ENCODE assay signal across 1 cellular context in genomic region chr10:28532509-28533314, GRCh38.
TF ChIP-seq lines count a peak whose summit lies in the region.

A gene with protein sequence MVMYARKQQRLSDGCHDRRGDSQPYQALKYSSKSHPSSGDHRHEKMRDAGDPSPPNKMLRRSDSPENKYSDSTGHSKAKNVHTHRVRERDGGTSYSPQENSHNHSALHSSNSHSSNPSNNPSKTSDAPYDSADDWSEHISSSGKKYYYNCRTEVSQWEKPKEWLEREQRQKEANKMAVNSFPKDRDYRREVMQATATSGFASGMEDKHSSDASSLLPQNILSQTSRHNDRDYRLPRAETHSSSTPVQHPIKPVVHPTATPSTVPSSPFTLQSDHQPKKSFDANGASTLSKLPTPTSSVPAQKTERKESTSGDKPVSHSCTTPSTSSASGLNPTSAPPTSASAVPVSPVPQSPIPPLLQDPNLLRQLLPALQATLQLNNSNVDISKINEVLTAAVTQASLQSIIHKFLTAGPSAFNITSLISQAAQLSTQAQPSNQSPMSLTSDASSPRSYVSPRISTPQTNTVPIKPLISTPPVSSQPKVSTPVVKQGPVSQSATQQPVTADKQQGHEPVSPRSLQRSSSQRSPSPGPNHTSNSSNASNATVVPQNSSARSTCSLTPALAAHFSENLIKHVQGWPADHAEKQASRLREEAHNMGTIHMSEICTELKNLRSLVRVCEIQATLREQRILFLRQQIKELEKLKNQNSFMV (plus strand): TSS chr10:28533118. CDS start chr10:28533580, 462 bp downstream.

TF ChIP-seq in K562, 482 proteins besides CTCF, POLR2A, EP300 and RAD21 (continued from another document and continues in another):
- TF ChIP-seq, protein P1, sequence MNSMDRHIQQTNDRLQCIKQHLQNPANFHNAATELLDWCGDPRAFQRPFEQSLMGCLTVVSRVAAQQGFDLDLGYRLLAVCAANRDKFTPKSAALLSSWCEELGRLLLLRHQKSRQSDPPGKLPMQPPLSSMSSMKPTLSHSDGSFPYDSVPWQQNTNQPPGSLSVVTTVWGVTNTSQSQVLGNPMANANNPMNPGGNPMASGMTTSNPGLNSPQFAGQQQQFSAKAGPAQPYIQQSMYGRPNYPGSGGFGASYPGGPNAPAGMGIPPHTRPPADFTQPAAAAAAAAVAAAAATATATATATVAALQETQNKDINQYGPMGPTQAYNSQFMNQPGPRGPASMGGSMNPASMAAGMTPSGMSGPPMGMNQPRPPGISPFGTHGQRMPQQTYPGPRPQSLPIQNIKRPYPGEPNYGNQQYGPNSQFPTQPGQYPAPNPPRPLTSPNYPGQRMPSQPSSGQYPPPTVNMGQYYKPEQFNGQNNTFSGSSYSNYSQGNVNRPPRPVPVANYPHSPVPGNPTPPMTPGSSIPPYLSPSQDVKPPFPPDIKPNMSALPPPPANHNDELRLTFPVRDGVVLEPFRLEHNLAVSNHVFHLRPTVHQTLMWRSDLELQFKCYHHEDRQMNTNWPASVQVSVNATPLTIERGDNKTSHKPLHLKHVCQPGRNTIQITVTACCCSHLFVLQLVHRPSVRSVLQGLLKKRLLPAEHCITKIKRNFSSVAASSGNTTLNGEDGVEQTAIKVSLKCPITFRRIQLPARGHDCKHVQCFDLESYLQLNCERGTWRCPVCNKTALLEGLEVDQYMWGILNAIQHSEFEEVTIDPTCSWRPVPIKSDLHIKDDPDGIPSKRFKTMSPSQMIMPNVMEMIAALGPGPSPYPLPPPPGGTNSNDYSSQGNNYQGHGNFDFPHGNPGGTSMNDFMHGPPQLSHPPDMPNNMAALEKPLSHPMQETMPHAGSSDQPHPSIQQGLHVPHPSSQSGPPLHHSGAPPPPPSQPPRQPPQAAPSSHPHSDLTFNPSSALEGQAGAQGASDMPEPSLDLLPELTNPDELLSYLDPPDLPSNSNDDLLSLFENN (IDR thresholded peaks at IDR 0.05; ENCODE audit: low read depth in 2 of 2, low read length in 2 of 2): peak in 1 of 2 experiments; percentile 15; a peak in 1 of 4 replicates
- TF ChIP-seq NFE2 (IDR thresholded peaks at IDR 0.05; ENCODE audit: low read depth): no peak
- no peak for TF ChIP-seq SRSF1 (IDR thresholded peaks at IDR 0.05; ENCODE audit: low read depth, low read length)
- peak; percentile 17 for TF ChIP-seq U2AF1 (optimal IDR thresholded peaks at IDR 0.05; ENCODE audit: low read depth, low read length)
- peak; percentile 41 for TF ChIP-seq FOXP1 (CRISPR knock-in tag; IDR thresholded peaks at IDR 0.05)
- no peak for TF ChIP-seq ZNF79 (CRISPR knock-in tag; IDR thresholded peaks at IDR 0.05; ENCODE audit: low read depth)
- TF ChIP-seq, protein P2, sequence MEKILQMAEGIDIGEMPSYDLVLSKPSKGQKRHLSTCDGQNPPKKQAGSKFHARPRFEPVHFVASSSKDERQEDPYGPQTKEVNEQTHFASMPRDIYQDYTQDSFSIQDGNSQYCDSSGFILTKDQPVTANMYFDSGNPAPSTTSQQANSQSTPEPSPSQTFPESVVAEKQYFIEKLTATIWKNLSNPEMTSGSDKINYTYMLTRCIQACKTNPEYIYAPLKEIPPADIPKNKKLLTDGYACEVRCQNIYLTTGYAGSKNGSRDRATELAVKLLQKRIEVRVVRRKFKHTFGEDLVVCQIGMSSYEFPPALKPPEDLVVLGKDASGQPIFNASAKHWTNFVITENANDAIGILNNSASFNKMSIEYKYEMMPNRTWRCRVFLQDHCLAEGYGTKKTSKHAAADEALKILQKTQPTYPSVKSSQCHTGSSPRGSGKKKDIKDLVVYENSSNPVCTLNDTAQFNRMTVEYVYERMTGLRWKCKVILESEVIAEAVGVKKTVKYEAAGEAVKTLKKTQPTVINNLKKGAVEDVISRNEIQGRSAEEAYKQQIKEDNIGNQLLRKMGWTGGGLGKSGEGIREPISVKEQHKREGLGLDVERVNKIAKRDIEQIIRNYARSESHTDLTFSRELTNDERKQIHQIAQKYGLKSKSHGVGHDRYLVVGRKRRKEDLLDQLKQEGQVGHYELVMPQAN (IDR thresholded peaks at IDR 0.05; ENCODE audit: borderline replicate concordance): peak; percentile 52; the same call in 1 of the 2 replicates
- TF ChIP-seq PCBP2 (IDR thresholded peaks at IDR 0.05; ENCODE audit: low read depth, low read length, poor library complexity, severe bottlenecking): no peak
- TF ChIP-seq, protein P3, sequence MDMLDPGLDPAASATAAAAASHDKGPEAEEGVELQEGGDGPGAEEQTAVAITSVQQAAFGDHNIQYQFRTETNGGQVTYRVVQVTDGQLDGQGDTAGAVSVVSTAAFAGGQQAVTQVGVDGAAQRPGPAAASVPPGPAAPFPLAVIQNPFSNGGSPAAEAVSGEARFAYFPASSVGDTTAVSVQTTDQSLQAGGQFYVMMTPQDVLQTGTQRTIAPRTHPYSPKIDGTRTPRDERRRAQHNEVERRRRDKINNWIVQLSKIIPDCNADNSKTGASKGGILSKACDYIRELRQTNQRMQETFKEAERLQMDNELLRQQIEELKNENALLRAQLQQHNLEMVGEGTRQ (CRISPR knock-in tag; IDR thresholded peaks at IDR 0.05): no peak
- TF ChIP-seq ZKSCAN3 (CRISPR knock-in tag; IDR thresholded peaks at IDR 0.05): no peak
- TF ChIP-seq, protein P4, sequence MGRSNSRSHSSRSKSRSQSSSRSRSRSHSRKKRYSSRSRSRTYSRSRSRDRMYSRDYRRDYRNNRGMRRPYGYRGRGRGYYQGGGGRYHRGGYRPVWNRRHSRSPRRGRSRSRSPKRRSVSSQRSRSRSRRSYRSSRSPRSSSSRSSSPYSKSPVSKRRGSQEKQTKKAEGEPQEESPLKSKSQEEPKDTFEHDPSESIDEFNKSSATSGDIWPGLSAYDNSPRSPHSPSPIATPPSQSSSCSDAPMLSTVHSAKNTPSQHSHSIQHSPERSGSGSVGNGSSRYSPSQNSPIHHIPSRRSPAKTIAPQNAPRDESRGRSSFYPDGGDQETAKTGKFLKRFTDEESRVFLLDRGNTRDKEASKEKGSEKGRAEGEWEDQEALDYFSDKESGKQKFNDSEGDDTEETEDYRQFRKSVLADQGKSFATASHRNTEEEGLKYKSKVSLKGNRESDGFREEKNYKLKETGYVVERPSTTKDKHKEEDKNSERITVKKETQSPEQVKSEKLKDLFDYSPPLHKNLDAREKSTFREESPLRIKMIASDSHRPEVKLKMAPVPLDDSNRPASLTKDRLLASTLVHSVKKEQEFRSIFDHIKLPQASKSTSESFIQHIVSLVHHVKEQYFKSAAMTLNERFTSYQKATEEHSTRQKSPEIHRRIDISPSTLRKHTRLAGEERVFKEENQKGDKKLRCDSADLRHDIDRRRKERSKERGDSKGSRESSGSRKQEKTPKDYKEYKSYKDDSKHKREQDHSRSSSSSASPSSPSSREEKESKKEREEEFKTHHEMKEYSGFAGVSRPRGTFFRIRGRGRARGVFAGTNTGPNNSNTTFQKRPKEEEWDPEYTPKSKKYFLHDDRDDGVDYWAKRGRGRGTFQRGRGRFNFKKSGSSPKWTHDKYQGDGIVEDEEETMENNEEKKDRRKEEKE (IDR thresholded peaks at IDR 0.05; ENCODE audit: borderline replicate concordance in 1 of 2, control insufficient read depth in 1 of 2, low read depth in 2 of 2, low read length in 1 of 2): no peak
- TF ChIP-seq KAT8 (IDR thresholded peaks at IDR 0.05; ENCODE audit: low read depth): no peak
- TF ChIP-seq, protein P5, sequence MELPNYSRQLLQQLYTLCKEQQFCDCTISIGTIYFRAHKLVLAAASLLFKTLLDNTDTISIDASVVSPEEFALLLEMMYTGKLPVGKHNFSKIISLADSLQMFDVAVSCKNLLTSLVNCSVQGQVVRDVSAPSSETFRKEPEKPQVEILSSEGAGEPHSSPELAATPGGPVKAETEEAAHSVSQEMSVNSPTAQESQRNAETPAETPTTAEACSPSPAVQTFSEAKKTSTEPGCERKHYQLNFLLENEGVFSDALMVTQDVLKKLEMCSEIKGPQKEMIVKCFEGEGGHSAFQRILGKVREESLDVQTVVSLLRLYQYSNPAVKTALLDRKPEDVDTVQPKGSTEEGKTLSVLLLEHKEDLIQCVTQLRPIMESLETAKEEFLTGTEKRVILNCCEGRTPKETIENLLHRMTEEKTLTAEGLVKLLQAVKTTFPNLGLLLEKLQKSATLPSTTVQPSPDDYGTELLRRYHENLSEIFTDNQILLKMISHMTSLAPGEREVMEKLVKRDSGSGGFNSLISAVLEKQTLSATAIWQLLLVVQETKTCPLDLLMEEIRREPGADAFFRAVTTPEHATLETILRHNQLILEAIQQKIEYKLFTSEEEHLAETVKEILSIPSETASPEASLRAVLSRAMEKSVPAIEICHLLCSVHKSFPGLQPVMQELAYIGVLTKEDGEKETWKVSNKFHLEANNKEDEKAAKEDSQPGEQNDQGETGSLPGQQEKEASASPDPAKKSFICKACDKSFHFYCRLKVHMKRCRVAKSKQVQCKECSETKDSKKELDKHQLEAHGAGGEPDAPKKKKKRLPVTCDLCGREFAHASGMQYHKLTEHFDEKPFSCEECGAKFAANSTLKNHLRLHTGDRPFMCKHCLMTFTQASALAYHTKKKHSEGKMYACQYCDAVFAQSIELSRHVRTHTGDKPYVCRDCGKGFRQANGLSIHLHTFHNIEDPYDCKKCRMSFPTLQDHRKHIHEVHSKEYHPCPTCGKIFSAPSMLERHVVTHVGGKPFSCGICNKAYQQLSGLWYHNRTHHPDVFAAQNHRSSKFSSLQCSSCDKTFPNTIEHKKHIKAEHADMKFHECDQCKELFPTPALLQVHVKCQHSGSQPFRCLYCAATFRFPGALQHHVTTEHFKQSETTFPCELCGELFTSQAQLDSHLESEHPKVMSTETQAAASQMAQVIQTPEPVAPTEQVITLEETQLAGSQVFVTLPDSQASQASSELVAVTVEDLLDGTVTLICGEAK (IDR thresholded peaks at IDR 0.05): peak; percentile 89
- TF ChIP-seq, protein P5 (CRISPR knock-in tag; IDR thresholded peaks at IDR 0.05): no peak
- no peak for TF ChIP-seq ZNF175 (CRISPR knock-in tag; IDR thresholded peaks at IDR 0.05; ENCODE audit: low read depth)
- TF ChIP-seq MTA3 (IDR thresholded peaks at IDR 0.05; ENCODE audit: borderline replicate concordance): peak; percentile 26; the same call in 1 of the 2 replicates
- TF ChIP-seq E2F3 (CRISPR knock-in tag; IDR thresholded peaks at IDR 0.05): peak; percentile 8; the same call in 1 of the 2 replicates
- no peak for TF ChIP-seq PHB (CRISPR knock-in tag; IDR thresholded peaks at IDR 0.05)
- no peak for TF ChIP-seq FOXJ3 (CRISPR knock-in tag; IDR thresholded peaks at IDR 0.05)
- no peak for TF ChIP-seq ZNF445 (CRISPR knock-in tag; IDR thresholded peaks at IDR 0.05; ENCODE audit: low read depth)
- TF ChIP-seq BRF1 (IDR thresholded peaks at IDR 0.05; ENCODE audit: borderline replicate concordance, extremely low read depth, insufficient read length): no peak
- TF ChIP-seq JUND (IDR thresholded peaks at IDR 0.05; ENCODE audit: borderline replicate concordance, low read depth, low read length): no peak
- TF ChIP-seq JUND (tag; IDR thresholded peaks at IDR 0.05; ENCODE audit: borderline replicate concordance, low read depth, low read length): no peak
- no peak for TF ChIP-seq HDGF (IDR thresholded peaks at IDR 0.05)
- no peak; the same call in 1 of the 2 replicates for TF ChIP-seq ZNF24 (IDR thresholded peaks at IDR 0.05)
- TF ChIP-seq ZNF121 (CRISPR knock-in tag; conservative IDR thresholded peaks at IDR 0.05): no peak
- TF ChIP-seq TCFL5 (CRISPR knock-in tag; conservative IDR thresholded peaks at IDR 0.05): no peak
- TF ChIP-seq RBBP5 (IDR thresholded peaks at IDR 0.05; ENCODE audit: borderline replicate concordance, insufficient read depth, low read length, poor library complexity, severe bottlenecking): peak; percentile 79
- TF ChIP-seq, protein P6, sequence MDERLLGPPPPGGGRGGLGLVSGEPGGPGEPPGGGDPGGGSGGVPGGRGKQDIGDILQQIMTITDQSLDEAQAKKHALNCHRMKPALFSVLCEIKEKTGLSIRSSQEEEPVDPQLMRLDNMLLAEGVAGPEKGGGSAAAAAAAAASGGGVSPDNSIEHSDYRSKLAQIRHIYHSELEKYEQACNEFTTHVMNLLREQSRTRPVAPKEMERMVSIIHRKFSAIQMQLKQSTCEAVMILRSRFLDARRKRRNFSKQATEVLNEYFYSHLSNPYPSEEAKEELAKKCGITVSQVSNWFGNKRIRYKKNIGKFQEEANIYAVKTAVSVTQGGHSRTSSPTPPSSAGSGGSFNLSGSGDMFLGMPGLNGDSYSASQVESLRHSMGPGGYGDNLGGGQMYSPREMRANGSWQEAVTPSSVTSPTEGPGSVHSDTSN (CRISPR knock-in tag; IDR thresholded peaks at IDR 0.05; ENCODE audit: low read depth): no peak
- TF ChIP-seq, protein P6 (tag; conservative IDR thresholded peaks at IDR 0.05; ENCODE audit: low read depth): no peak
